ENCODE assay signal across 8 cellular contexts in the genomic region with DNA sequence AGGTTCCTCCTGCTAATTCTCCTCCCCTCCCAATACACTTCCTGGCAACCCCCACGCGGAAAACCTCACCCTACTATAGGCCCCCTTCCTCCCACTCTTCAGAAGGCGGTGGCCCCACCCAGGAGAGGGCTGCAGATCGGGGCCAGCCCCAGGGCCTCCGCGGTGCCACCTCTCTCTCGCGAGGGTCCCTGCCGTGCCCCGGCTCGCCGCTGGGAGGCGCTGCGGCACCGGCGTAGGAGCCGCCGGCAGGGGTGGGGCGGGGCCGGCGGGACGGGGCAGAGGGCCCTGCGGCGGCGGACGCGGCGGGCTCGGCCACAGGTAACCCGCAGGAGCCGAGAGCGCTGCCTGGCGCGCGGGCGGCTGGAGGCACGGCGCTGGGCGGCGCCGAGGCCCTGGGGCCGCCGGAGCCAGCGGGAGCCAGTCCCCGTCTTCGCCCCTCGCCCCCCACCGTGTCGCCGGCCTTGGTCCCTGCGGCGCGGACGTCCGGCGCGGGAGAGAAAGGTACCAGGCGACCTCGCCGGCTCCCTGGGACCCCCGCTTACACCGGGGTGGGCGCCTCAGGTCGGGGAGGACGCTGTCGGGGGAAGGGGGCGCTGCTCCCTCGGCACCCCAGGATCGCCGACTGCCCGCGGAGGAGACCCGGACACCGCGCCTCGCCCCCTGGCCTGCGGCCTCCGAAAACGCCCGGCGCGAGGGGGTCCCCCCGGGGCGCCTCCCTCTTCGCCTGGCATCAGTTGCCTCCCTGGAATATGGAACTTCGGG. TPM values are rescaled to one million over a fixed set of nuclear protein-coding genes. Genes with fewer than 3 reads are reported as not detected.
A peak's percentile ranks its signal among the peaks of the same experiment; 100 is the strongest.
DNase-seq lines count a peak whose midpoint lies in the region; ATAC-seq, FAIRE-seq and TF ChIP-seq lines count a peak whose summit lies in the region.

TSS of gene ANKRD6 (plus strand) at position 278 of the 762 bp plus-strand sequence. CDS start 133,825 bp downstream, outside the sequence.

- H3K79me2 ChIP-seq in ACC112 (ENCODE audit: control insufficient read depth, insufficient read depth, low read length, unreplicated experiment): no peaks in the 10 kb centered on the region

- H3K4me1 ChIP-seq in ACC112 (ENCODE audit: control insufficient read depth, insufficient read depth, low read length, unreplicated experiment) (no peaks in the 10 kb centered on the region), lower lobe of right lung (peaks cover 25% of the 10 kb centered on the region)

- ATAC-seq in HG03039 (IDR thresholded peaks at IDR 0.05; ENCODE audit: unreplicated experiment) (peak; percentile 84), lower lobe of right lung (peak; percentile 97 to 99)

- TF ChIP-seq CTCF in dorsolateral prefrontal cortex (IDR thresholded peaks at IDR 0.05 in 54 of 56, conservative IDR thresholded peaks at IDR 0.05 in 2 of 56; ENCODE audit: low read depth in 1 of 56, partially characterized antibody in 56 of 56) (peak; percentile 48 to 96 (median 80)), lower lobe of right lung (IDR thresholded peaks at IDR 0.05) (peak; percentile 85)

- DNase-seq in GM18507 (ENCODE audit: extremely low spot score, insufficient read length, low read depth) (peak; percentile 82), NCI-H2227 treated with DMSO at 0.1 percent for 48 hours (lab: John Stamatoyannopoulos, UW) (peak; percentile 25), dorsolateral prefrontal cortex (peak in 9 of 10 donors; percentile 36 to 83 (median 65)), lower lobe of right lung (peak; percentile 88)
- peak; percentile 78 for DNase-seq in activated CD4-positive, alpha-beta T cell treated with anti-CD3 and anti-CD28 coated beads, Interleukin-2, amount 50 U/mL, for 1 hour
- DNase-seq in stimulated activated CD4-positive, alpha-beta T cell treated with anti-CD3 and anti-CD28 coated beads, TNF-alpha, amount 100 ng/mL, for 24 hours (ENCODE audit: low read depth in 3 of 3): peak; percentile 64 to 81 (median 68)

- H3K36me3 ChIP-seq in ACC112 (ENCODE audit: insufficient read depth, low read length) (no peaks in the 10 kb centered on the region), lower lobe of right lung (no peaks in the 10 kb centered on the region)

- H3K9me3 ChIP-seq in lower lobe of right lung: no peaks in the 10 kb centered on the region

- H3K27ac ChIP-seq in ACC112 (ENCODE audit: low read depth, low read length): no peak within 1 kb of the TSS
- peak within 1 kb of the TSS in 8 of 59 donors; percentile 2 to 82 (median 48) for H3K27ac ChIP-seq in dorsolateral prefrontal cortex
- H3K27ac ChIP-seq in lower lobe of right lung: peak within 1 kb of the TSS; percentile 67

- H3K27me3 ChIP-seq in ACC112 (ENCODE audit: insufficient read depth, low read length) (peaks cover 21% of the 10 kb centered on the region), dorsolateral prefrontal cortex (no peaks in the 10 kb centered on the region), lower lobe of right lung (ENCODE audit: low read depth) (no peaks in the 10 kb centered on the region)

- intact Hi-C loops in dorsolateral prefrontal cortex (cut with DNase I): loop anchor here (2.0 to 5.0 kb wide), 4 partner anchors 61 to 206 kb away; partner anchors contain the start of gene LYRM2 (in 1 of the 2)
- intact Hi-C loops in lower lobe of right lung (cut with DNase I): loop anchor here (10.0 kb wide), 1 partner anchor 172 kb away; no protein-coding TSS in a partner anchor

- FAIRE-seq in GM18507 (lab: Jason Lieb, UNC): peak; percentile 42

- peak within 1 kb of the TSS; percentile 69 for H2AFZ ChIP-seq in ACC112 (ENCODE audit: low read length, unreplicated experiment)

- peak within 1 kb of the TSS; percentile 75 for H3K4me3 ChIP-seq in ACC112 (ENCODE audit: low read depth, low read length)
- peak within 1 kb of the TSS; percentile 54 to 91 (median 78) for H3K4me3 ChIP-seq in dorsolateral prefrontal cortex
- H3K4me3 ChIP-seq in lower lobe of right lung: peak within 1 kb of the TSS; percentile 82

RNA-seq across cellular contexts. Expression of gene ANKRD6, which starts in this region (rescaled TPM):
- 10 to 100 TPM; 14.2 to 73.6 (median 37.4) TPM for total RNA-seq in dorsolateral prefrontal cortex
- 17.7 TPM for total RNA-seq in lower lobe of right lung

Comparison
In these comparisons a context has a peak if more than half of its experiments do, and no peak if none do; other contexts are left out.
1. DNase-seq: peak in every context shown above with its lines; median percentile 88 in lower lobe of right lung; 82 in GM18507; 78 in activated CD4-positive, alpha-beta T cell treated with anti-CD3 and anti-CD28 coated beads, Interleukin-2, amount 50 U/mL, for 1 hour; 68 in stimulated activated CD4-positive, alpha-beta T cell treated with anti-CD3 and anti-CD28 coated beads, TNF-alpha, amount 100 ng/mL, for 24 hours; 65 in dorsolateral prefrontal cortex; 25 in NCI-H2227 treated with DMSO at 0.1 percent for 48 hours.